Comparison of ENCODE assay signal across 28 cellular contexts in genomic region chr10:36383349-36383748, GRCh38.
"Had no signal": no experiment of that assay in that cellular context is flagged by ENCODE, and none has a peak within 500 bp of the region (broad histone marks: within the 10 kb centered on the region; RNA-seq: fewer than 3 reads in every experiment).

No MANE protein-coding gene starts in this region.

- DNase-seq: activated CD4-positive, alpha-beta T cell treated with anti-CD3 and anti-CD28 coated beads for 4 hours; activated CD4-positive, alpha-beta T cell treated with anti-CD3 and anti-CD28 coated beads, Interleukin-2, amount 50 U/mL, for 48 hours; activated CD8-positive, alpha-beta memory T cell treated with anti-CD3 and anti-CD28 coated beads for 24 hours; activated effector memory CD4-positive, alpha-beta T cell treated with anti-CD3 and anti-CD28 coated beads, Interleukin-2, amount 50 U/mL, for 16 hours; activated naive CD4-positive, alpha-beta T cell treated with Interleukin-2 at 50 U/mL for 16 hours; activated naive CD8-positive, alpha-beta T cell treated with anti-CD3 and anti-CD28 coated beads, Interleukin-2, amount 50 U/mL, for 24 hours; activated T-cell treated with anti-CD3 and anti-CD28 coated beads, Interleukin-2, amount 50 U/mL, for 4 hours; amniotic stem cell; body of pancreas; central memory CD4-positive, alpha-beta T cell; NCI-H1092; NCI-H1417; NCI-H1694; NCI-H2029; NCI-H2107; NCI-H2171 treated with DMSO at 0.1 percent for 48 hours; NCI-H226; NCI-H510A; NCI-H69; Peyer's patch; SHP77 had no signal

- H3K4me1 Mint-ChIP-seq: activated naive CD8-positive, alpha-beta T cell treated with anti-CD3 and anti-CD28 coated beads, Interleukin-2, amount 50 U/mL, for 24 hours had no signal

- H3K4me3 Mint-ChIP-seq: activated naive CD8-positive, alpha-beta T cell treated with anti-CD3 and anti-CD28 coated beads, Interleukin-2, amount 50 U/mL, for 24 hours; activated T-cell treated with anti-CD3 and anti-CD28 coated beads, Interleukin-2, amount 50 U/mL, for 4 hours; T-helper 1 cell treated with Interleukin-12 subunit alpha and Interleukin-12 subunit beta and Interleukin-4 antibody, amounts not matched to agents 30 μg/mL and 1 μg/mL, for 36 hours had no signal

- H3K27ac Mint-ChIP-seq: activated naive CD4-positive, alpha-beta T cell treated with anti-CD3 and anti-CD28 coated beads, Interleukin-2, amount 50 U/mL, for 72 hours; activated naive CD8-positive, alpha-beta T cell treated with anti-CD3 and anti-CD28 coated beads, Interleukin-2, amount 50 U/mL, for 24 hours; T-helper 1 cell treated with Interleukin-12 subunit alpha and Interleukin-12 subunit beta and Interleukin-4 antibody, amounts not matched to agents 30 μg/mL and 1 μg/mL, for 36 hours had no signal

- H3K27ac ChIP-seq: ascending aorta, body of pancreas, Peyer's patch, SJSA1 had no signal

- ATAC-seq: activated CD4-positive, CD25-positive, alpha-beta regulatory T cell treated with anti-CD3 and anti-CD28 coated beads, Interleukin-2, amount 50 U/mL, for 24 hours; activated naive CD4-positive, alpha-beta T cell treated with anti-CD3 and anti-CD28 coated beads, Interleukin-2, amount 50 U/mL, for 72 hours; activated naive CD8-positive, alpha-beta T cell treated with anti-CD3 and anti-CD28 coated beads, Interleukin-2, amount 50 U/mL, for 24 hours; activated T-cell treated with anti-CD3 and anti-CD28 coated beads, Interleukin-2, amount 50 U/mL, for 4 hours; body of pancreas; K562; SK-N-SH treated with all-trans-retinoic acid at 6 μM for 48 hours had no signal

- H3K36me3 Mint-ChIP-seq: activated naive CD4-positive, alpha-beta T cell treated with anti-CD3 and anti-CD28 coated beads, Interleukin-2, amount 50 U/mL, for 72 hours had no signal

- H3K27me3 Mint-ChIP-seq: activated naive CD8-positive, alpha-beta T cell treated with anti-CD3 and anti-CD28 coated beads, Interleukin-2, amount 50 U/mL, for 24 hours had no signal

- H3K4me1 ChIP-seq: ascending aorta, body of pancreas, Peyer's patch, SJSA1 had no signal

- H3K4me3 ChIP-seq: ascending aorta, body of pancreas, K562, Peyer's patch, SJSA1 had no signal

- H3K36me3 ChIP-seq: ascending aorta, Peyer's patch, SJSA1 had no signal

- H3K27me3 ChIP-seq: ascending aorta, body of pancreas, Peyer's patch, SJSA1 had no signal
